In the genomic region with DNA sequence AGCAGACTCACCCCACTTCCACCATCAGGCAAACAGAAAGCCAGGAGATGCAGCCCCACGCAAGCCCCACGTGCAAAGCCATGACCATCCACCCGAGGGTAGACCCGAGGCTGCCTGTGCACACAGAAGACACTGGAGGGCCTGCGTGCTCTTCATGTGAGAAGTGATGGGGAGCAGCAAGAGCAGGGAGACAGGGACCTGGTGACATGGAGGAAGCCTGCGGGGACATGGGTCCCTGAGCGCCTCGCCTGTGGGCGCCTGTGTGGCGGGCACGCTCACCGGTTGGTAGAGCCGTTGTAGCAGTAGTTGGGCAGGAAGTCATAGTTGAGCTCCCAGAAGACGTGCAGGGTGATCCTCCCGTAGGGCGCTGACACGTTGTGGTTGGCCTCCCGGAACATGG, we compare ENCODE assay signal across 1 cellular context.
TF ChIP-seq lines count a peak whose summit lies in the region.

No MANE protein-coding gene starts in this region.

TF ChIP-seq in H1, 55 proteins besides CTCF, POLR2A, EP300 and RAD21 (continued from another document):
- no peak for TF ChIP-seq SP2 (IDR thresholded peaks at IDR 0.05; ENCODE audit: low read length)
- TF ChIP-seq ZNF274 (IDR thresholded peaks at IDR 0.05; ENCODE audit: borderline replicate concordance, extremely low read depth, low read length), result no peak
- TF ChIP-seq SP1 (IDR thresholded peaks at IDR 0.05; ENCODE audit: low read depth, low read length), result no peak
- TF ChIP-seq TAF7 (optimal IDR thresholded peaks at IDR 0.05; ENCODE audit: borderline replicate concordance, low read depth, low read length), result no peak
- no peak for TF ChIP-seq GTF2F1 (IDR thresholded peaks at IDR 0.05; ENCODE audit: borderline replicate concordance, low read depth, low read length)
- no peak for TF ChIP-seq CTBP2 (IDR thresholded peaks at IDR 0.05; ENCODE audit: borderline replicate concordance, insufficient read depth, insufficient read length, low read length)
- TF ChIP-seq TAF1 (IDR thresholded peaks at IDR 0.05; ENCODE audit: low read depth, low read length), result no peak
- TF ChIP-seq POU5F1 (IDR thresholded peaks at IDR 0.05; ENCODE audit: low read depth, low read length), result no peak
- no peak for TF ChIP-seq POLR2AphosphoS5 (IDR thresholded peaks at IDR 0.05; ENCODE audit: low read depth, low read length)
- TF ChIP-seq SIX5 (IDR thresholded peaks at IDR 0.05; ENCODE audit: low read depth, low read length), result no peak
- no peak for TF ChIP-seq NRF1 (IDR thresholded peaks at IDR 0.05; ENCODE audit: low read depth, low read length)
- TF ChIP-seq JUND (IDR thresholded peaks at IDR 0.05; ENCODE audit: low read length), result no peak
- TF ChIP-seq RXRA (IDR thresholded peaks at IDR 0.05; ENCODE audit: insufficient read depth, low read depth, low read length), result no peak
